Comparison of ENCODE assay signal across 13 cellular contexts in the genomic region with DNA sequence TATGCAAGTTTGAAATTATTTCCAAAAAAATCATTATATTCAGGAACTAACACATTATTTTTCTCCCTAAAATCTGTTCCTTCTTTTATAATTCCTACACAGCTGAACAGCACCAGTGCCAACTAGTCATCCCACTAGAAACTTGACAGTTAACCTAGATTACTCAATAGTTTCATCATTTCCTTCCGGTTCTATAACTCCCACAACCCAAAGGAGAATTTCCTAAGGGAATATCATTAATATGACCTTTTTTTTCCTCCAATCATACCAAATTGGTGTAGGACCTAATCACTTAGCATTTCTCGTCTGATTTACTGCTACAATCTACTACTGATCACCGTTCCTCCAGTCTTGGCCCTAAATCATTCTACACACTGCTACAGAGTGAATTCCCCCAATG. TPM values are rescaled to one million over a fixed set of nuclear protein-coding genes. Genes with fewer than 3 reads are reported as not detected.
DNase-seq lines count a peak whose midpoint lies in the region; ATAC-seq, FAIRE-seq and TF ChIP-seq lines count a peak whose summit lies in the region.
"Had no signal": no experiment of that assay in that cellular context is flagged by ENCODE, and none has a peak within 500 bp of the region (broad histone marks: within the 10 kb centered on the region; RNA-seq: fewer than 3 reads in every experiment).

No MANE protein-coding gene starts in this region.

- H3K9me3 ChIP-seq in breast epithelium (no peaks in the 10 kb centered on the region), SK-N-MC (ENCODE audit: low read depth, low read length) (no peaks in the 10 kb centered on the region)
- H3K9me3 ChIP-seq: tibial nerve had no signal

- H3K4me1 Mint-ChIP-seq in MCF 10A (ENCODE audit: insufficient read depth, unreplicated experiment) = peaks cover 33% of the 10 kb centered on the region
- no peaks in the 10 kb centered on the region for H3K4me1 Mint-ChIP-seq in activated CD4-positive, alpha-beta T cell treated with anti-CD3 and anti-CD28 coated beads for 36 hours

- H3K27me3 ChIP-seq in breast epithelium (no peaks in the 10 kb centered on the region), foreskin keratinocyte (no peaks in the 10 kb centered on the region)
- H3K27me3 ChIP-seq: tibial nerve had no signal

- TF ChIP-seq CTCF in MCF 10A (IDR thresholded peaks at IDR 0.05; ENCODE audit: unreplicated experiment) (no peak), breast epithelium (IDR thresholded peaks at IDR 0.05) (no peak), foreskin keratinocyte (conservative IDR thresholded peaks at IDR 0.05) (no peak), GM10248 (IDR thresholded peaks at IDR 0.05; ENCODE audit: control extremely low read depth, extremely low read depth, low read depth, missing control alignments) (no peak)

- no TSS peak for BruUV-seq in MCF 10A (replicated peaks; lab: Mats Ljungman, UMichigan)

- H3K27ac ChIP-seq in breast epithelium (no peak overlapping the region), SK-N-MC (peak overlapping the region; percentile 96), foreskin keratinocyte (peak overlapping the region; percentile 32)
- H3K27ac ChIP-seq: tibial nerve had no signal

- intact Hi-C loops in MCF 10A (cut with micrococcal nuclease) = loop anchor here (5.0 kb wide), 1 partner anchor 47 kb away; a partner anchor contains a TSS
- intact Hi-C loops in breast epithelium (cut with DNase I; ENCODE audit: low total_unique reads) = no loop called here
- intact Hi-C loops in activated CD4-positive, alpha-beta T cell treated with anti-CD3 and anti-CD28 coated beads for 36 hours (cut with DNase I, micrococcal nuclease) = loop anchor here in 1 of 2 experiments (5.0 kb wide), 1 partner anchor 48 kb away; no protein-coding TSS in a partner anchor

- peak; percentile 75 for ATAC-seq in foreskin keratinocyte
- ATAC-seq in HG03139 (IDR thresholded peaks at IDR 0.05; ENCODE audit: unreplicated experiment) = no peak
- ATAC-seq in activated CD4-positive, alpha-beta T cell treated with anti-CD3 and anti-CD28 coated beads for 36 hours = no peak

- H3K9ac ChIP-seq in SK-N-MC (ENCODE audit: insufficient read length) = peak overlapping the region; percentile 47

- H3K4me3 Mint-ChIP-seq in MCF 10A (ENCODE audit: unreplicated experiment) = no peak overlapping the region
- H3K4me3 Mint-ChIP-seq in activated CD4-positive, alpha-beta T cell treated with anti-CD3 and anti-CD28 coated beads for 36 hours = no peak overlapping the region
- H3K4me3 Mint-ChIP-seq: neural crest cell had no signal

- H3K4me3 ChIP-seq in breast epithelium = no peak overlapping the region
- peak overlapping the region; percentile 66 for H3K4me3 ChIP-seq in SK-N-MC
- H3K4me3 ChIP-seq: tibial nerve had no signal

- peaks cover 0 to 15% of the 10 kb centered on the region in 2 donors for H3K4me1 ChIP-seq in breast epithelium
- H3K4me1 ChIP-seq in foreskin keratinocyte = peaks cover 23% of the 10 kb centered on the region

- no peak for TF ChIP-seq POLR2A in breast epithelium (IDR thresholded peaks at IDR 0.05)

- POLR2A ChIA-PET in MCF 10A (lab: Yijun Ruan, JAX) = interaction anchor here (1.8 to 4.4 kb wide), 2 partner anchors 13 to 46 kb away, joined by 8 to 15 read pairs; a partner anchor contains a TSS
- POLR2A ChIA-PET in activated CD4-positive, alpha-beta T cell treated with anti-CD3 and anti-CD28 coated beads for 36 hours (lab: Charles Lee) = no interaction called here
- POLR2A ChIA-PET in GM10248 (lab: Yijun Ruan, JAX) = no interaction called here

- DNase-seq in MCF 10A (ENCODE audit: unreplicated experiment) = peak; percentile 80
- DNase-seq in breast epithelium (ENCODE audit: low spot score in 2 of 2) = no peak
- peak; percentile 95 for DNase-seq in SK-N-MC (ENCODE audit: low read depth, low spot score)
- peak; percentile 17 to 55 for DNase-seq in foreskin keratinocyte
- DNase-seq in urothelium cell line (ENCODE audit: low spot score) = peak; percentile 5
- DNase-seq in activated CD4-positive, alpha-beta T cell treated with anti-CD3 and anti-CD28 coated beads for 36 hours = no peak
- DNase-seq in GM10248 (ENCODE audit: extremely low spot score) = no peak
- DNase-seq: AML-193; central memory CD4-positive, alpha-beta T cell; NCI-H524 treated with DMSO at 0.1 percent for 48 hours had no signal

- no peaks in the 10 kb centered on the region for H3K9me3 Mint-ChIP-seq in MCF 10A (ENCODE audit: unreplicated experiment)
- no peaks in the 10 kb centered on the region for H3K9me3 Mint-ChIP-seq in activated CD4-positive, alpha-beta T cell treated with anti-CD3 and anti-CD28 coated beads for 36 hours (ENCODE audit: low read depth)
- H3K9me3 Mint-ChIP-seq: neural crest cell had no signal

- H3K27me3 Mint-ChIP-seq in MCF 10A (ENCODE audit: insufficient read depth, unreplicated experiment) = no peaks in the 10 kb centered on the region
- peaks cover 2% of the 10 kb centered on the region for H3K27me3 Mint-ChIP-seq in activated CD4-positive, alpha-beta T cell treated with anti-CD3 and anti-CD28 coated beads for 36 hours

- peak overlapping the region; percentile 34 for H3K27ac Mint-ChIP-seq in MCF 10A (ENCODE audit: low read depth, unreplicated experiment)
- no peak overlapping the region for H3K27ac Mint-ChIP-seq in activated CD4-positive, alpha-beta T cell treated with anti-CD3 and anti-CD28 coated beads for 36 hours

- CTCF ChIA-PET in MCF 10A (lab: Yijun Ruan, JAX) = no interaction called here
- CTCF ChIA-PET in activated CD4-positive, alpha-beta T cell treated with anti-CD3 and anti-CD28 coated beads for 36 hours (lab: Charles Lee) = no interaction called here
- CTCF ChIA-PET in GM10248 (lab: Yijun Ruan, JAX) = no interaction called here

- H3K36me3 Mint-ChIP-seq in MCF 10A (ENCODE audit: insufficient read depth, unreplicated experiment) = peaks cover 9% of the 10 kb centered on the region
- no peaks in the 10 kb centered on the region for H3K36me3 Mint-ChIP-seq in activated CD4-positive, alpha-beta T cell treated with anti-CD3 and anti-CD28 coated beads for 36 hours (ENCODE audit: low read depth)

- no peak for FAIRE-seq in urothelium cell line (lab: Jason Lieb, UNC)

- H3K36me3 ChIP-seq in breast epithelium = no peaks in the 10 kb centered on the region
- peaks cover 14% of the 10 kb centered on the region for H3K36me3 ChIP-seq in SK-N-MC (ENCODE audit: insufficient read depth, low read length)
- H3K36me3 ChIP-seq: tibial nerve had no signal

RNA-seq across cellular contexts. Expression of a gene that starts 45.9 kb away (rescaled TPM):
- total RNA-seq in MCF 10A (2022) (73.7 and 90.7 TPM in 2 replicates), breast epithelium (100 to 1,000 TPM; 119 to 156 (median 125) TPM), foreskin keratinocyte (37.7 and 46.2 TPM in 2 replicates)
- 3.7 and 4.1 TPM in 2 replicates for polyA plus RNA-seq in foreskin keratinocyte
- total RNA-seq in activated CD4-positive, alpha-beta T cell treated with anti-CD3 and anti-CD28 coated beads for 36 hours = 1 to 10 TPM; 1.8 to 2.3 TPM

Comparison
In these comparisons a context has a peak if more than half of its experiments do, and no peak if none do; other contexts are left out.
1. DNase-seq: peak in MCF 10A (single experiment), SK-N-MC (single experiment), foreskin keratinocyte (2 of 2) and urothelium cell line (single experiment); none in breast epithelium (0 of 2), activated CD4-positive, alpha-beta T cell treated with anti-CD3 and anti-CD28 coated beads for 36 hours (single experiment) and GM10248 (single experiment).
2. H3K27ac ChIP-seq: peak in SK-N-MC (single experiment) and foreskin keratinocyte (single experiment); none in breast epithelium (0 of 2).
3. RNA of a gene that starts 45.9 kb away (total RNA-seq): 119 to 156 TPM in breast epithelium, 73.7 to 90.7 TPM in MCF 10A and 37.7 to 46.2 TPM in foreskin keratinocyte; 1.8 to 2.3 TPM in activated CD4-positive, alpha-beta T cell treated with anti-CD3 and anti-CD28 coated beads for 36 hours; every median in the first group is over 10 times any median in the second.